8 cellular contexts compared by ENCODE assay signal in genomic region chr16:69186642-69187386, GRCh38. TPM values are rescaled to one million over a fixed set of nuclear protein-coding genes. Genes with fewer than 3 reads are reported as not detected.
DNase-seq lines count a peak whose midpoint lies in the region; ATAC-seq, FAIRE-seq and TF ChIP-seq lines count a peak whose summit lies in the region.

Gene SNTB2, plus strand, starts transcription at chr16:69187164. Its CDS starts 3 bp downstream, at chr16:69187167.

- no peaks in the 10 kb centered on the region for H3K27me3 ChIP-seq in WERI-Rb-1 (ENCODE audit: insufficient read depth, low read depth, severe bottlenecking)
- H3K27me3 ChIP-seq in bronchial epithelial cell (ENCODE audit: control insufficient read depth, insufficient read depth, low read length): no peaks in the 10 kb centered on the region
- H3K27me3 ChIP-seq in smooth muscle cell (ENCODE audit: low read depth): no peaks in the 10 kb centered on the region

- peaks cover 3% of the 10 kb centered on the region for H3K36me3 ChIP-seq in WERI-Rb-1
- H3K36me3 ChIP-seq in bronchial epithelial cell (ENCODE audit: control insufficient read depth, insufficient read depth, low read length): no peaks in the 10 kb centered on the region
- no peaks in the 10 kb centered on the region for H3K36me3 ChIP-seq in smooth muscle cell (ENCODE audit: low read depth)

- FAIRE-seq in A204.1 (lab: Jason Lieb, UNC) (peak; percentile 35), bronchial epithelial cell (lab: Jason Lieb, UNC) (no peak)

- H4K20me1 ChIP-seq in smooth muscle cell (ENCODE audit: low read depth): peaks cover 33% of the 10 kb centered on the region

- H3F3A ChIP-seq in smooth muscle cell (ENCODE audit: low read depth): no peaks in the 10 kb centered on the region

- peaks cover 20% of the 10 kb centered on the region for H3K4me1 ChIP-seq in smooth muscle cell (ENCODE audit: low read depth)

- H3K27ac ChIP-seq in WERI-Rb-1 (peak within 1 kb of the TSS; percentile 93), smooth muscle cell (ENCODE audit: low read depth) (peak within 1 kb of the TSS; percentile 44)

- peak within 1 kb of the TSS; percentile 89 for H3K4me2 ChIP-seq in smooth muscle cell

- H3K4me3 ChIP-seq in WERI-Rb-1 (ENCODE audit: low read depth, low read length) (peak within 1 kb of the TSS; percentile 79), bronchial epithelial cell (ENCODE audit: low read depth, low read length) (peak within 1 kb of the TSS; percentile 71), smooth muscle cell (peak within 1 kb of the TSS; percentile 93)

- DNase-seq in NCI-H2171 (lab: John Stamatoyannopoulos, UW) (peak; percentile 90), WERI-Rb-1 (peak; percentile 94), bronchial epithelial cell (ENCODE audit: low read depth) (peak; percentile 79), iPS-NIHi11 (ENCODE audit: low spot score) (peak; percentile 97), smooth muscle cell (lab: John Stamatoyannopoulos, UW; ENCODE audit: unreplicated experiment) (peak; percentile 59)

- 3% methylated on average over 45 of the region's 59 CpGs for WGBS in smooth muscle cell (ENCODE audit: low lambda C conversion rate)

- TF ChIP-seq CTCF in WERI-Rb-1 (IDR thresholded peaks at IDR 0.05; ENCODE audit: low read depth, low read length): no peak
- TF ChIP-seq CTCF in bronchial epithelial cell (IDR thresholded peaks at IDR 0.05; ENCODE audit: insufficient read depth, low read length, severe bottlenecking): no peak
- TF ChIP-seq CTCF in smooth muscle cell (IDR thresholded peaks at IDR 0.05; ENCODE audit: borderline replicate concordance, insufficient read depth, poor library complexity, severe bottlenecking): no peak

- peak within 1 kb of the TSS; percentile 96 for H2AFZ ChIP-seq in smooth muscle cell (ENCODE audit: low read depth)

- ATAC-seq in GM18519 (IDR thresholded peaks at IDR 0.05; ENCODE audit: low FRiP score, unreplicated experiment) (peak; percentile 46), HG03045 (IDR thresholded peaks at IDR 0.05; ENCODE audit: unreplicated experiment) (peak; percentile 76)

- H3K9me3 ChIP-seq in WERI-Rb-1 (ENCODE audit: severe bottlenecking): no peaks in the 10 kb centered on the region
- no peaks in the 10 kb centered on the region for H3K9me3 ChIP-seq in smooth muscle cell (replicated peaks; ENCODE audit: low read depth)

- peak within 1 kb of the TSS; percentile 69 for H3K9ac ChIP-seq in smooth muscle cell (ENCODE audit: low read depth)

- peaks cover 25% of the 10 kb centered on the region for H3K79me2 ChIP-seq in smooth muscle cell (ENCODE audit: low read depth)

RNA-seq across cellular contexts. Expression of gene SNTB2, which starts in this region (rescaled TPM):
- total RNA-seq in bronchial epithelial cell (10.5 and 24.3 TPM in 2 replicates), smooth muscle cell (11.0 and 25.9 TPM in 2 replicates)
- 17.1 and 19.2 TPM in 2 replicates for polyA plus RNA-seq in smooth muscle cell

Comparison
In these comparisons a context has a peak if more than half of its experiments do, and no peak if none do; other contexts are left out.
1. Peak in every context shown above with its lines: DNase-seq, ATAC-seq, H3K4me3 ChIP-seq and H3K27ac ChIP-seq.